1 cellular context compared by ENCODE assay signal in genomic region chr1:209655412-209655811, GRCh38.
TF ChIP-seq lines count a peak whose summit lies in the region.

No MANE protein-coding gene starts in this region.

TF ChIP-seq in HCT116, 20 proteins besides CTCF, POLR2A, EP300 and RAD21 (continued from another document):
- TF ChIP-seq POLR2AphosphoS5 (IDR thresholded peaks at IDR 0.05; ENCODE audit: low read depth, low read length): no peak
- TF ChIP-seq SP1 (IDR thresholded peaks at IDR 0.05; ENCODE audit: low read depth): no peak
- TF ChIP-seq YY1 (IDR thresholded peaks at IDR 0.05; ENCODE audit: extremely low read depth, insufficient replicate concordance, low read depth, low read length): no peak
- no peak for TF ChIP-seq EGR1 (IDR thresholded peaks at IDR 0.05; ENCODE audit: low read depth)
- TF ChIP-seq EZH2 (IDR thresholded peaks at IDR 0.05): no peak
- TF ChIP-seq ATF3 (IDR thresholded peaks at IDR 0.05): no peak
